ENCODE assay signal across 12 cellular contexts in genomic region chr11:72569966-72570892, GRCh38.
DNase-seq lines count a peak whose midpoint lies in the region; ATAC-seq and TF ChIP-seq lines count a peak whose summit lies in the region.
"Had no signal": no experiment of that assay in that cellular context is flagged by ENCODE, and none has a peak within 500 bp of the region (broad histone marks: within the 10 kb centered on the region; RNA-seq: fewer than 3 reads in every experiment).

No MANE protein-coding gene starts in this region.

- H2BK120ac ChIP-seq in IMR-90 (ENCODE audit: low read depth, low read length): peak overlapping the region; percentile 3; the same call in 1 of the 2 replicates
- H2BK120ac ChIP-seq in mesenchymal stem cell (ENCODE audit: low read depth, low read length): no peak overlapping the region

- no peaks in the 10 kb centered on the region for H3K79me1 ChIP-seq in IMR-90 (ENCODE audit: low read depth in 1 of 2, low read length in 2 of 2)
- no peaks in the 10 kb centered on the region for H3K79me1 ChIP-seq in mesenchymal stem cell (replicated peaks; ENCODE audit: low read length, poor library complexity, severe bottlenecking)

- no peak overlapping the region for H2BK5ac ChIP-seq in IMR-90 (ENCODE audit: low read depth, low read length, poor library complexity, severe bottlenecking)
- no peak overlapping the region for H2BK5ac ChIP-seq in mesenchymal stem cell (ENCODE audit: low read depth, low read length, poor library complexity, severe bottlenecking)

- H2AK9ac ChIP-seq in IMR-90 (replicated peaks; ENCODE audit: low read depth, low read length, poor library complexity): no peak overlapping the region

- H3K27me3 ChIP-seq in IMR-90 (ENCODE audit: control insufficient read depth, insufficient read depth, low read length) (peaks cover 11% of the 10 kb centered on the region), mammary epithelial cell (ENCODE audit: insufficient read depth, low read length) (no peaks in the 10 kb centered on the region), mesenchymal stem cell (ENCODE audit: control insufficient read depth in 1 of 2, insufficient read depth in 1 of 2, low read length in 2 of 2) (peaks cover 5 to 6% of the 10 kb centered on the region in 2 experiments), ascending aorta (no peaks in the 10 kb centered on the region)

- CTCF ChIA-PET in IMR-90 (lab: Yijun Ruan, JAX) (no interaction called here), mammary epithelial cell (lab: Charles Lee; ENCODE audit: low non-redundant PET) (interaction anchor here (0.5 to 0.6 kb wide), 3 partner anchors 153 to 706 kb away, joined by 3 to 4 read pairs (median 3); no protein-coding TSS in a partner anchor)

- H3K4me3 ChIP-seq in AG09309 (ENCODE audit: control insufficient read depth, low read depth, low read length): no peak overlapping the region
- no peak overlapping the region for H3K4me3 ChIP-seq in IMR-90 (ENCODE audit: insufficient read depth, low read depth, low read length)
- no peak overlapping the region for H3K4me3 ChIP-seq in mammary epithelial cell (replicated peaks in 1 of 3; ENCODE audit: insufficient read depth in 1 of 3, low read depth in 2 of 3, low read length in 3 of 3)
- H3K4me3 ChIP-seq in mesenchymal stem cell (ENCODE audit: insufficient read depth in 1 of 2, low read depth in 1 of 2, low read length in 2 of 2): no peak overlapping the region
- H3K4me3 ChIP-seq in ascending aorta: no peak overlapping the region

- no peak overlapping the region for H2BK15ac ChIP-seq in IMR-90 (ENCODE audit: low read depth, low read length)
- H2BK15ac ChIP-seq in mesenchymal stem cell (ENCODE audit: low read depth, poor library complexity, severe bottlenecking): no peak overlapping the region

- H3K9ac ChIP-seq in IMR-90 (ENCODE audit: low read depth, low read length) (no peak overlapping the region), mammary epithelial cell (ENCODE audit: insufficient read depth, low read length) (no peak overlapping the region), mesenchymal stem cell (ENCODE audit: low read length) (no peak overlapping the region)

- H4K20me1 ChIP-seq in IMR-90 (ENCODE audit: insufficient read depth, low read length) (no peaks in the 10 kb centered on the region), mammary epithelial cell (ENCODE audit: insufficient read depth, low read length) (no peaks in the 10 kb centered on the region)

- H3K9me3 ChIP-seq in IMR-90 (ENCODE audit: control insufficient read depth, insufficient read depth, low read length) (no peaks in the 10 kb centered on the region), mammary epithelial cell (replicated peaks; ENCODE audit: insufficient read depth, low read length) (no peaks in the 10 kb centered on the region), mesenchymal stem cell (ENCODE audit: control insufficient read depth, low read length) (no peaks in the 10 kb centered on the region), ascending aorta (no peaks in the 10 kb centered on the region)

- no peak for TF ChIP-seq POLR2A in IMR-90 (IDR thresholded peaks at IDR 0.05; ENCODE audit: low read depth, low read length)

- no peak for TF ChIP-seq RAD21 in IMR-90 (IDR thresholded peaks at IDR 0.05; ENCODE audit: low read length)

- H3K27ac ChIP-seq in IMR-90 (ENCODE audit: insufficient read depth, low read length) (no peak overlapping the region), mammary epithelial cell (ENCODE audit: insufficient read depth, low read depth, low read length) (peak overlapping the region; percentile 43), mesenchymal stem cell (ENCODE audit: low read length, poor library complexity, severe bottlenecking) (no peak overlapping the region), ascending aorta (no peak overlapping the region)

- no peak overlapping the region for H3K56ac ChIP-seq in IMR-90 (ENCODE audit: extremely low read depth, insufficient read depth, low read length)

- H3K18ac ChIP-seq in IMR-90 (ENCODE audit: low read depth, low read length) (no peak overlapping the region), mesenchymal stem cell (ENCODE audit: low read depth in 1 of 2, low read length in 2 of 2) (no peak overlapping the region)

- H3K36me3 ChIP-seq in IMR-90 (ENCODE audit: control insufficient read depth, insufficient read depth, low read length) (no peaks in the 10 kb centered on the region), mammary epithelial cell (ENCODE audit: insufficient read depth, low read length) (no peaks in the 10 kb centered on the region), mesenchymal stem cell (ENCODE audit: control insufficient read depth in 1 of 2, insufficient read depth in 2 of 2, low read depth in 1 of 2, low read length in 2 of 2) (no peaks in the 10 kb centered on the region), ascending aorta (no peaks in the 10 kb centered on the region)

- POLR2A ChIA-PET in IMR-90 (lab: Charles Lee; ENCODE audit: unreplicated experiment): no interaction called here

- H3K4me2 ChIP-seq in IMR-90 (ENCODE audit: low read depth, low read length) (no peak overlapping the region), mammary epithelial cell (ENCODE audit: insufficient read depth, low read depth, low read length) (peak overlapping the region; percentile 17), mesenchymal stem cell (ENCODE audit: low read length, poor library complexity, severe bottlenecking) (no peak overlapping the region)

- H3K4ac ChIP-seq in IMR-90 (ENCODE audit: low read depth, low read length) (peak overlapping the region; percentile 10; the same call in 1 of the 2 replicates), mesenchymal stem cell (ENCODE audit: low read depth in 1 of 2, low read length in 2 of 2) (no peak overlapping the region)

- H2AFZ ChIP-seq in IMR-90 (replicated peaks; ENCODE audit: low read length, poor library complexity) (no peak overlapping the region), mammary epithelial cell (ENCODE audit: low read depth, low read length) (peak overlapping the region; percentile 73), mesenchymal stem cell (ENCODE audit: low read depth, low read length) (no peak overlapping the region)

- no peak overlapping the region for H4K91ac ChIP-seq in IMR-90 (ENCODE audit: insufficient read depth, low read depth, low read length)
- no peak overlapping the region for H4K91ac ChIP-seq in mesenchymal stem cell (ENCODE audit: low read length)

- peak overlapping the region; percentile 67; the same call in 1 of the 2 replicates for H2BK20ac ChIP-seq in IMR-90 (ENCODE audit: low read depth, low read length)

- dilution Hi-C loops in IMR-90 (cut with HindIII; ENCODE audit: low sequenced_read_pairs, unreplicated experiment): no loop called here
- dilution Hi-C loops in mammary epithelial cell (cut with HindIII; ENCODE audit: low sequenced_read_pairs): no loop called here

- peak overlapping the region; percentile 73; the same call in 1 of the 2 replicates for H3K14ac ChIP-seq in IMR-90 (replicated peaks; ENCODE audit: low read depth, low read length)
- H3K14ac ChIP-seq in mesenchymal stem cell (ENCODE audit: low read length in 2 of 2): no peak overlapping the region

- BruUV-seq in IMR-90 (replicated peaks; lab: Mats Ljungman, UMichigan) (no TSS peak), mammary epithelial cell (replicated peaks; lab: Mats Ljungman, UMichigan) (TSS peak; percentile 48)

- DNase-seq in AG09309 (ENCODE audit: low read depth): peak; percentile 57
- DNase-seq in IMR-90: peak; percentile 66
- DNase-seq in mammary epithelial cell: peak; percentile 84
- peak; percentile 45 for DNase-seq in mesenchymal stem cell
- no peak for DNase-seq in ascending aorta (ENCODE audit: low spot score in 2 of 2)
- no peak for DNase-seq in COLO668 (lab: John Stamatoyannopoulos, UW; ENCODE audit: unreplicated experiment)
- no peak for DNase-seq in NCI-H1092 (lab: John Stamatoyannopoulos, UW)
- DNase-seq: caudate nucleus; CD4-positive, alpha-beta T cell; KBM-7; NCI-H510A had no signal

- H3K23ac ChIP-seq in IMR-90 (ENCODE audit: low read depth, low read length) (no peak overlapping the region), mesenchymal stem cell (ENCODE audit: low read length in 2 of 2) (no peak overlapping the region)

- H3K4me1 ChIP-seq in IMR-90 (ENCODE audit: control insufficient read depth, insufficient read depth, low read length) (0 out of 2 replicates have a peak, but pooled peaks cover 1% of the 10 kb centered on the region), mammary epithelial cell (ENCODE audit: insufficient read depth, low read length) (peaks cover 29% of the 10 kb centered on the region), mesenchymal stem cell (ENCODE audit: control insufficient read depth, insufficient read depth, low read depth, low read length) (peaks cover 3% of the 10 kb centered on the region), ascending aorta (no peaks in the 10 kb centered on the region)

- in situ Hi-C loops in IMR-90 (cut with MboI; ENCODE audit: low sequenced_read_pairs) (no loop called here), mammary epithelial cell (cut with MboI; ENCODE audit: low sequenced_read_pairs in 2 of 2) (loop anchor here in 1 of 2 donors (5.0 kb wide), 1 partner anchor 93 kb away; no protein-coding TSS in a partner anchor)

- peaks cover 4% of the 10 kb centered on the region; the same call in 1 of the 2 replicates for H3K9me1 ChIP-seq in IMR-90 (ENCODE audit: insufficient read depth, low read length)

- H2BK12ac ChIP-seq in mesenchymal stem cell (ENCODE audit: low read length in 2 of 2): no peak overlapping the region

- H2AK5ac ChIP-seq in IMR-90 (ENCODE audit: low read depth, low read length) (no peak overlapping the region), mesenchymal stem cell (ENCODE audit: low read length, severe bottlenecking) (no peak overlapping the region)

- no peak for ATAC-seq in IMR-90 (ENCODE audit: low read depth)
- no peak for ATAC-seq in HG03457 (IDR thresholded peaks at IDR 0.05; ENCODE audit: unreplicated experiment)

- H4K8ac ChIP-seq in IMR-90 (ENCODE audit: low read depth in 2 of 2, low read length in 2 of 2) (no peak overlapping the region), mesenchymal stem cell (ENCODE audit: low read length) (no peak overlapping the region)

- intact Hi-C loops in IMR-90 (cut with micrococcal nuclease) (no loop called here), mammary epithelial cell (cut with micrococcal nuclease) (no loop called here), ascending aorta (cut with DNase I) (no loop called here)

- TF ChIP-seq CTCF in AG09309 (IDR thresholded peaks at IDR 0.05; ENCODE audit: control insufficient read depth, insufficient read depth, low read depth, low read length, missing control alignments): no peak
- no peak for TF ChIP-seq CTCF in IMR-90 (conservative IDR thresholded peaks at IDR 0.05; ENCODE audit: low read depth, low read length)
- no peak for TF ChIP-seq CTCF in mammary epithelial cell (conservative IDR thresholded peaks at IDR 0.05 in 1 of 2, IDR thresholded peaks at IDR 0.05 in 1 of 2; ENCODE audit: extremely low read depth in 1 of 2, insufficient read depth in 1 of 2, low read depth in 1 of 2, low read length in 2 of 2)
- no peak for TF ChIP-seq CTCF in ascending aorta (IDR thresholded peaks at IDR 0.05)

- no peak overlapping the region for H4K5ac ChIP-seq in IMR-90 (ENCODE audit: low read depth, low read length)

- no peaks in the 10 kb centered on the region for H3K79me2 ChIP-seq in mammary epithelial cell (ENCODE audit: insufficient read depth, low read length)

- 67% methylated on average over 1 of the region's 4 CpGs; no CpG with 5 or more reads in 1 of the 2 experiments for WGBS in IMR-90 (ENCODE audit: extremely low coverage in 2 of 2, insufficient read length in 1 of 2), 2 experiments
- 61% methylated on average over 3 of the region's 4 CpGs for WGBS in mammary epithelial cell (ENCODE audit: low coverage, missing lambda C conversion rate)
- whole genome bisulfite sequencing in mesenchymal stem cell: 24% methylated on average over 4 of the region's 4 CpGs

Comparison
In these comparisons a context has a peak if more than half of its experiments do, and no peak if none do; other contexts are left out.
1. DNase-seq: peak in AG09309 (single experiment), IMR-90 (single experiment), mammary epithelial cell (single experiment) and mesenchymal stem cell (single experiment); none in ascending aorta (0 of 2), COLO668 (single experiment) and NCI-H1092 (single experiment).